ENCODE assay signal across 8 cellular contexts in the genomic region with DNA sequence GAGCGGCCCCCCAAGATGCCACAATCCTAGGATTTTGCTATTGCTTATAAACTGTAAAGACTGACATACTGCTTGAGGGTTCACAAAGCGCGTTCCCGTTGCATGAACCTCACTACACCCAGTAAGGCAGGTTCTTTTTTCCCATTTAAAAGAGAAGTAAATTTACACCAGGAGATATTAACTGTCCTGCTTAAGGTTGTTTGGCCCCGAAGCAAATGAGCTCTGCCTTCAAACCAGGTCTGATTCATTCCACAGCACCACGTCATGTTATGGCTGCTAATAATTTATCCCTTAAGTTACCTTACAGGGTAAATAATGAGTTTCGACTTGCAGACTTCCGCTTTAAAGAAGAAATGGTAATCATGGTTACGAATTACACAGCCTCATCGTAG. TPM values are rescaled to one million over a fixed set of nuclear protein-coding genes. Genes with fewer than 3 reads are reported as not detected.
DNase-seq lines count a peak whose midpoint lies in the region; ATAC-seq, FAIRE-seq and TF ChIP-seq lines count a peak whose summit lies in the region.

No MANE protein-coding gene starts in this region.

- H3K27me3 ChIP-seq in OCI-LY1 (ENCODE audit: insufficient read depth, low read length) = no peaks in the 10 kb centered on the region
- H3K27me3 ChIP-seq in GM12878 (replicated peaks in 1 of 2; ENCODE audit: control insufficient read depth in 2 of 2, insufficient read depth in 2 of 2, low read length in 1 of 2) = no peaks in the 10 kb centered on the region

- no peak for TF ChIP-seq RAD21 in GM12878 (IDR thresholded peaks at IDR 0.05; ENCODE audit: insufficient read depth, low read depth, low read length)

- peak overlapping the region; percentile 47 for H2AFZ ChIP-seq in OCI-LY1 (ENCODE audit: low read length)
- H2AFZ ChIP-seq in GM12878 (ENCODE audit: control insufficient read depth, low read depth, low read length) = peak overlapping the region; percentile 87

- H3K9me3 ChIP-seq in OCI-LY1 (ENCODE audit: low read length) (0 out of 2 replicates have a peak, but pooled peaks cover 3% of the 10 kb centered on the region), GM12878 (replicated peaks; ENCODE audit: control insufficient read depth, insufficient read depth, low read length) (no peaks in the 10 kb centered on the region)

- POLR2A ChIA-PET in GM12878 (lab: Charles Lee) = interaction anchor here (0.7 to 2.0 kb wide), 3 partner anchors 18 to 50 kb away, joined by 3 to 15 read pairs (median 4); partner anchors contain the start of gene SCRN1

- no peaks in the 10 kb centered on the region for H3F3A ChIP-seq in OCI-LY1 (ENCODE audit: insufficient read depth, low read length)

- DNase-seq in COLO829 (ENCODE audit: low spot score) (peak; percentile 21), GM12878 (ENCODE audit: low read depth, low spot score) (peak; percentile 51), iris pigment epithelial cell (ENCODE audit: low read depth) (peak; percentile 78), NK-92 (lab: John Stamatoyannopoulos, UW; ENCODE audit: unreplicated experiment) (no peak)
- DNase-seq in stimulated activated CD4-positive, alpha-beta T cell treated with anti-CD3 and anti-CD28 coated beads, Interleukin-1b, Interleukin-23, amount 100 ng/mL, for 48 hours = peak; percentile 17

- H3K4me2 ChIP-seq in OCI-LY1 (ENCODE audit: low read length) (peak overlapping the region; percentile 81), GM12878 (ENCODE audit: control insufficient read depth, insufficient read depth) (peak overlapping the region; percentile 99)

- peak overlapping the region; percentile 80 for H3K27ac ChIP-seq in OCI-LY1 (ENCODE audit: low read depth, low read length, poor library complexity, severe bottlenecking)
- H3K27ac ChIP-seq in GM12878 (ENCODE audit: control insufficient read depth, insufficient read depth) = peak overlapping the region; percentile 77

- peaks cover 45% of the 10 kb centered on the region for H3K4me1 ChIP-seq in OCI-LY1 (ENCODE audit: insufficient read depth, low read length, severe bottlenecking)
- no peaks in the 10 kb centered on the region; the same call in 1 of the 2 replicates for H3K4me1 ChIP-seq in GM12878 (ENCODE audit: control insufficient read depth, insufficient read depth, low read length)

- H3K4me3 ChIP-seq in OCI-LY1 (ENCODE audit: low read depth, low read length, poor library complexity, severe bottlenecking) (peak overlapping the region; percentile 76), GM12878 (peak overlapping the region; percentile 76)

- WGBS in GM12878 (ENCODE audit: insufficient coverage, insufficient replicate concordance, low lambda C conversion rate, missing lambda C conversion rate) = 0% methylated on average over 10 of the region's 10 CpGs

- TF ChIP-seq CTCF in OCI-LY1 (IDR thresholded peaks at IDR 0.05; ENCODE audit: low read length) = no peak
- no peak for TF ChIP-seq CTCF in GM12878 (IDR thresholded peaks at IDR 0.05 in 2 of 3, conservative IDR thresholded peaks at IDR 0.05 in 1 of 3; ENCODE audit: control insufficient read depth in 2 of 3, extremely low read depth in 1 of 3, insufficient read depth in 1 of 3, low read depth in 3 of 3, low read length in 3 of 3)

- no peaks in the 10 kb centered on the region for H3K9me2 ChIP-seq in OCI-LY1 (ENCODE audit: low read depth, low read length)

- intact Hi-C loops in GM12878 (cut with micrococcal nuclease; ENCODE audit: unreplicated experiment) = loop anchor here (2.0 kb wide), 1 partner anchor 38 kb away; the partner anchor contains the start of gene SCRN1

- ATAC-seq in GM21737 (IDR thresholded peaks at IDR 0.05; ENCODE audit: unreplicated experiment) (peak; percentile 25), GM12878 (peak; percentile 55), HG02870 (IDR thresholded peaks at IDR 0.05; ENCODE audit: unreplicated experiment) (no peak)

- no peak for TF ChIP-seq POLR2A in GM12878 (IDR thresholded peaks at IDR 0.05; ENCODE audit: low read depth, low read length)

- peaks cover 13% of the 10 kb centered on the region for H3K36me3 ChIP-seq in OCI-LY1 (ENCODE audit: insufficient read depth, low read length)
- no peaks in the 10 kb centered on the region for H3K36me3 ChIP-seq in GM12878 (ENCODE audit: control insufficient read depth in 2 of 2, insufficient read depth in 2 of 2, low read length in 1 of 2)

- H3K9ac ChIP-seq in OCI-LY1 (ENCODE audit: low read length) (peak overlapping the region; percentile 70), GM12878 (ENCODE audit: control insufficient read depth, insufficient read depth, low read length) (peak overlapping the region; percentile 86)

- no TSS peak for BruUV-seq in GM12878 (replicated peaks; lab: Mats Ljungman, UMichigan)

- TF ChIP-seq EP300 in GM12878 (IDR thresholded peaks at IDR 0.05; ENCODE audit: borderline replicate concordance in 1 of 2, control insufficient read depth in 1 of 2, low read depth in 2 of 2, low read length in 2 of 2) = 0 out of 4 replicates have a peak, but pooled peaks of 1 of the 2 experiments have one; percentile 36

- H3K79me2 ChIP-seq in OCI-LY1 (ENCODE audit: insufficient read depth, low read length) (peaks cover 12% of the 10 kb centered on the region), GM12878 (ENCODE audit: control insufficient read depth, insufficient read depth, low read length) (peaks cover 33% of the 10 kb centered on the region)

- RAD21 ChIA-PET in GM12878 (lab: Charles Lee; ENCODE audit: unreplicated experiment) = interaction anchor here (1.0 to 2.0 kb wide), 6 partner anchors 35 to 49 kb away, joined by 3 to 9 read pairs (median 4); partner anchors contain the start of gene SCRN1

- SMC1A ChIA-PET in GM12878 (lab: Charles Lee; ENCODE audit: uncharacterized antibody, unreplicated experiment) = interaction anchor here (0.9 to 1.9 kb wide), 7 partner anchors 35 to 135 kb away, joined by 3 to 11 read pairs (median 4); no protein-coding TSS in a partner anchor

- in situ Hi-C loops in GM12878 (cut with MboI) = no loop called here

- CTCF ChIA-PET in GM12878 (lab: Yijun Ruan, JAX) = interaction anchor here (0.6 to 1.8 kb wide), 6 partner anchors 35 to 253 kb away, joined by 3 to 7 read pairs (median 3); no protein-coding TSS in a partner anchor

- H4K20me1 ChIP-seq in OCI-LY1 (ENCODE audit: insufficient read depth, low read length) (no peaks in the 10 kb centered on the region), GM12878 (ENCODE audit: control insufficient read depth, insufficient read depth) (no peaks in the 10 kb centered on the region)

- FAIRE-seq in GM12878 (lab: Jason Lieb, UNC) = no peak

TF ChIP-seq in GM12878, 131 proteins besides CTCF, POLR2A, EP300 and RAD21 (continues in another document):
- no peak; the same call in 1 of the 2 replicates for TF ChIP-seq RUNX3 (IDR thresholded peaks at IDR 0.05; ENCODE audit: low read length)

RNA-seq across cellular contexts. Expression of gene FKBP14, which starts 0.6 kb away (rescaled TPM):
- 38.2 and 39.7 TPM in 2 replicates for total RNA-seq in GM12878 (2013; cell fraction: nucleolus; rRNA removed)
- 4.2 and 6.2 TPM in 2 replicates for total RNA-seq in GM12878 (2014; rRNA removed)
- 6.8 and 8.5 TPM in 2 replicates for total RNA-seq in GM12878 (2014; rRNA removed; fragmentation: Illumina TruSeq; extraction: Trizol)
- 3.0 and 5.1 TPM in 2 replicates for total RNA-seq in GM12878 (2021)
- polyA plus RNA-seq in GM12878 (2011; ENCODE audit: low read depth) = 6.6 TPM
- polyA plus RNA-seq in GM12878 (2011; rRNA removed) = 8.2 and 15.7 TPM in 2 replicates
- 2.9 and 3.1 TPM in 2 replicates for polyA plus RNA-seq in GM12878 (2011; cell fraction: cytosol; rRNA removed)
- 5.1 and 5.4 TPM in 2 replicates for polyA plus RNA-seq in GM12878 (2011; cell fraction: nucleus; rRNA removed)
- 7.3 and 8.1 TPM in 2 replicates for polyA plus RNA-seq in GM12878 (2012)
- polyA plus RNA-seq in GM12878 (2014; fragmentation: Illumina TruSeq; extraction: Trizol) = 8.9 and 11.8 TPM in 2 replicates
- 1 to 10 TPM; 2.7 to 3.7 TPM for polyA plus RNA-seq in GM12878 (2014; fragmentation: Nextera tagmentation; extraction: Ambion mirVana)
- polyA plus RNA-seq in GM12878 (2014; rRNA removed) = 6.9 and 7.8 TPM in 2 replicates
- polyA plus RNA-seq in GM12878 (2016; fragmentation: Nextera tagmentation; extraction: Ambion mirVana) = 1 to 10 TPM; 3.5 to 6.0 TPM
- 4.9 and 5.4 TPM in 2 replicates for polyA minus RNA-seq in GM12878 (2011; rRNA and poly(A)+ RNA removed)
- 2.0 and 2.9 TPM in 2 replicates for polyA minus RNA-seq in GM12878 (2011; cell fraction: cytosol; rRNA and poly(A)+ RNA removed)
- polyA minus RNA-seq in GM12878 (2011; cell fraction: nucleus; rRNA and poly(A)+ RNA removed) = 5.2 and 6.7 TPM in 2 replicates

RNA-seq across cellular contexts. Expression of gene PLEKHA8, which starts 1.2 kb away (rescaled TPM):
- total RNA-seq in GM12878 (2013; cell fraction: nucleolus; rRNA removed) = 34.6 and 37.7 TPM in 2 replicates
- total RNA-seq in GM12878 (2014; rRNA removed) (5.3 and 5.4 TPM in 2 replicates), GM12878 (2014; rRNA removed; fragmentation: Illumina TruSeq; extraction: Trizol) (5.6 and 6.0 TPM in 2 replicates), GM12878 (2021) (7.1 and 7.6 TPM in 2 replicates)
- polyA plus RNA-seq in GM12878 (2011; ENCODE audit: low read depth) = 3.4 TPM
- polyA plus RNA-seq in GM12878 (2011; rRNA removed) (13.2 and 16.5 TPM in 2 replicates), GM12878 (2014; fragmentation: Illumina TruSeq; extraction: Trizol) (5.1 and 6.1 TPM in 2 replicates), GM12878 (2014; fragmentation: Nextera tagmentation; extraction: Ambion mirVana) (1 to 10 TPM; 1.1 to 1.7 TPM), GM12878 (2014; rRNA removed) (3.5 and 3.7 TPM in 2 replicates), GM12878 (2016; fragmentation: Nextera tagmentation; extraction: Ambion mirVana) (1 to 10 TPM; 6.3 to 8.3 TPM)
- 4.2 and 5.6 TPM in 2 replicates for polyA plus RNA-seq in GM12878 (2011; cell fraction: cytosol; rRNA removed)
- polyA plus RNA-seq in GM12878 (2011; cell fraction: nucleus; rRNA removed) = 18.7 and 23.7 TPM in 2 replicates
- 3.6 and 5.9 TPM in 2 replicates for polyA plus RNA-seq in GM12878 (2012)
- 13.3 and 15.8 TPM in 2 replicates for polyA minus RNA-seq in GM12878 (2011; rRNA and poly(A)+ RNA removed)
- polyA minus RNA-seq in GM12878 (2011; cell fraction: cytosol; rRNA and poly(A)+ RNA removed) = 4.3 and 4.8 TPM in 2 replicates
- 17.3 and 20.1 TPM in 2 replicates for polyA minus RNA-seq in GM12878 (2011; cell fraction: nucleus; rRNA and poly(A)+ RNA removed)

RNA-seq across cellular contexts. Expression of gene SCRN1, which starts 37.5 kb away (rescaled TPM):
- total RNA-seq in GM12878 (2013; cell fraction: nucleolus; rRNA removed) = 27.7 and 29.9 TPM in 2 replicates
- total RNA-seq in GM12878 (2014; rRNA removed) = 39.5 and 44.1 TPM in 2 replicates
- total RNA-seq in GM12878 (2014; rRNA removed; fragmentation: Illumina TruSeq; extraction: Trizol) = 41.6 and 41.9 TPM in 2 replicates
- 67.6 and 68.5 TPM in 2 replicates for total RNA-seq in GM12878 (2021)
- 28.2 TPM for polyA plus RNA-seq in GM12878 (2011; ENCODE audit: low read depth)
- 41.7 and 46.7 TPM in 2 replicates for polyA plus RNA-seq in GM12878 (2011; rRNA removed)
- 28.1 and 34.2 TPM in 2 replicates for polyA plus RNA-seq in GM12878 (2011; cell fraction: cytosol; rRNA removed)
- polyA plus RNA-seq in GM12878 (2011; cell fraction: nucleus; rRNA removed) = 25.7 and 30.3 TPM in 2 replicates
- 31.1 and 38.9 TPM in 2 replicates for polyA plus RNA-seq in GM12878 (2012)
- 51.3 and 51.5 TPM in 2 replicates for polyA plus RNA-seq in GM12878 (2014; fragmentation: Illumina TruSeq; extraction: Trizol)
- 10 to 100 TPM; 11.1 to 13.4 TPM for polyA plus RNA-seq in GM12878 (2014; fragmentation: Nextera tagmentation; extraction: Ambion mirVana)
- 33.0 and 36.7 TPM in 2 replicates for polyA plus RNA-seq in GM12878 (2014; rRNA removed)
- 10 to 100 TPM; 42.7 to 49.2 TPM for polyA plus RNA-seq in GM12878 (2016; fragmentation: Nextera tagmentation; extraction: Ambion mirVana)
- polyA minus RNA-seq in GM12878 (2011; rRNA and poly(A)+ RNA removed) = 52.3 and 54.2 TPM in 2 replicates
- polyA minus RNA-seq in GM12878 (2011; cell fraction: cytosol; rRNA and poly(A)+ RNA removed) = 17.8 and 18.6 TPM in 2 replicates
- polyA minus RNA-seq in GM12878 (2011; cell fraction: nucleus; rRNA and poly(A)+ RNA removed) = 10.2 and 11.3 TPM in 2 replicates
